6 cellular contexts compared by ENCODE assay signal in the genomic region with DNA sequence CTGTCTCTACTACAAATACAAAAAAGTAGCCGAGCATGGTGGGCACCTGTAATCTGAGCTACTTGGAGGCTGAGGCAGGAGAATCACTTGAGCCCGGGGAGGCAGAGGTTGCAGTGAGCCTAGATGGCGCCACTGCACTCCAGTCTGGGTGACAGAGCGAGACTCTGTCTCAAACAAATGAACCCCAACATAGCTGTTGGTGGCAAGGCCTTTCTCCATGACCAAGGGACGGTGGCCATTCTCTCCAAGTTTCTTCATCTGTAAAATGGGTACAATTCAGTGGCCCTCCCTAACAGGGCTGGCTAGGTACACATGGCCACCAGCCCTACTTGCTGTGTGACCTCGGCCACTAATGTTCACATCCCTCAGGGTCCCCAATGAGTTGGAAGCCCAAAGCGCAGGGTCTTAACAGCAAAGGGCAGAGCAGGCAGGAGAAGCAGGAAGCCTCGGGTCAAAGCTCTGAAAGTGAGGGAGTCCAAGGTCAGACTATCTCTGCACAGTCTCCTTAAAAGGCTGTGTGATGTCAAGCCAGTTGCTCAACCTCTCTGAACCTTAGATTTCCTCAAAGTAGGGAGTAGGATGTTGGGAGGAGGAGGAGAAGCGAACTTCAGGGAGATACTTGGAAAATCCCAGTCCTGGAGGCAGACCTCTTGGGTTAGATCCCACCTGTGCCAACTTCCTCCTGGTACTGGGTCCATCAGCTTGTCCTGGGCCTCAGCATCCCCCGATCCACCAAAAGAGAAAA. TPM values are rescaled to one million over a fixed set of nuclear protein-coding genes. Genes with fewer than 3 reads are reported as not detected.
DNase-seq lines count a peak whose midpoint lies in the region; ATAC-seq and TF ChIP-seq lines count a peak whose summit lies in the region.

No MANE protein-coding gene starts in this region.

- no peak for DNase-seq in right atrium auricular region (ENCODE audit: low spot score)
- no peak for DNase-seq in left cardiac atrium
- DNase-seq in dermis blood vessel endothelial cell, result peak; percentile 22
- no peak for DNase-seq in left lobe of liver (ENCODE audit: low spot score)
- no peak for DNase-seq in omental fat pad (ENCODE audit: low spot score)

- H3K36me3 ChIP-seq in right atrium auricular region, result peaks cover 23% of the 10 kb centered on the region
- peaks cover 12% of the 10 kb centered on the region for H3K36me3 ChIP-seq in rectal smooth muscle tissue (ENCODE audit: control insufficient read depth, insufficient read depth, low read length)

- H3K27ac ChIP-seq in right atrium auricular region (peak overlapping the region; percentile 99), rectal smooth muscle tissue (ENCODE audit: low read depth, low read length) (peak overlapping the region; percentile 93)

- no peak for TF ChIP-seq CTCF in right atrium auricular region (IDR thresholded peaks at IDR 0.05)
- no peak for TF ChIP-seq CTCF in omental fat pad (IDR thresholded peaks at IDR 0.05)

- H3K9me3 ChIP-seq in right atrium auricular region, result no peaks in the 10 kb centered on the region

- H3K27me3 ChIP-seq in right atrium auricular region (no peaks in the 10 kb centered on the region), rectal smooth muscle tissue (ENCODE audit: control insufficient read depth, insufficient read depth, low read length) (no peaks in the 10 kb centered on the region)

- H3K4me3 ChIP-seq in right atrium auricular region (peak overlapping the region; percentile 92 to 100), rectal smooth muscle tissue (ENCODE audit: low read length) (peak overlapping the region; percentile 79)

- ATAC-seq in left cardiac atrium, result no peak
- ATAC-seq in left lobe of liver, result no peak
- no peak for ATAC-seq in omental fat pad (ENCODE audit: low FRiP score)

- peak overlapping the region; percentile 53 for H3K9ac ChIP-seq in rectal smooth muscle tissue (ENCODE audit: low read length)

- peaks cover 0 to 62% of the 10 kb centered on the region in 2 donors for H3K4me1 ChIP-seq in right atrium auricular region
- H3K4me1 ChIP-seq in rectal smooth muscle tissue (ENCODE audit: control insufficient read depth, insufficient read depth, low read length), result peaks cover 38% of the 10 kb centered on the region

- intact Hi-C loops in left cardiac atrium (cut with DNase I), result loop anchor here (1.0 to 10.0 kb wide), 3 partner anchors 45 to 116 kb away; a partner anchor contains a TSS

RNA-seq across cellular contexts. Expression of a gene that starts 2.7 kb away (rescaled TPM):
- total RNA-seq in right atrium auricular region (100 to 1,000 TPM; 240 to 420 TPM), left cardiac atrium (100 to 1,000 TPM; 122 to 169 TPM), dermis blood vessel endothelial cell (122 and 173 TPM in 2 replicates), left lobe of liver (47.4 TPM), omental fat pad (100 to 1,000 TPM; 398 to 859 (median 623) TPM)

RNA-seq across cellular contexts. Expression of a gene that starts 4.4 kb away (rescaled TPM):
- total RNA-seq in right atrium auricular region (1 to 10 TPM in 1 of 2 donors, under 1 TPM in 1; 0.52 to 1.5 TPM), left cardiac atrium (1 to 10 TPM in 1 of 2 donors, under 1 TPM in 1; 0.91 to 1.3 TPM), dermis blood vessel endothelial cell (under 0.01 and 0.17 TPM in 2 replicates), left lobe of liver (2.8 TPM), omental fat pad (10 to 100 TPM in 2 of 4 donors, 1 to 10 TPM in 2; 1.7 to 15.9 (median 7.4) TPM)

RNA-seq across cellular contexts. Expression of a gene that starts 44.2 kb away (rescaled TPM):
- total RNA-seq in right atrium auricular region (10 to 100 TPM; 68.5 to 97.3 TPM), left cardiac atrium (10 to 100 TPM; 68.9 to 79.0 TPM), dermis blood vessel endothelial cell (88.5 and 185 TPM in 2 replicates), left lobe of liver (53.3 TPM), omental fat pad (100 to 1,000 TPM in 1 of 4 donors, 10 to 100 TPM in 3; 58.6 to 140 (median 93.1) TPM)

RNA-seq across cellular contexts. Expression of a gene that starts 52.5 kb away (rescaled TPM):
- total RNA-seq in right atrium auricular region (1 to 10 TPM in 1 of 2 donors, not detected in 1; 1.4 TPM), left cardiac atrium (under 1 TPM in 1 of 2 donors, not detected in 1; 0.55 TPM), dermis blood vessel endothelial cell (0.28 and 0.51 TPM in 2 replicates), left lobe of liver (0.60 TPM), omental fat pad (1 to 10 TPM in 1 of 4 donors, under 1 TPM in 2, not detected in 1; 0.12 to 1.5 (median 0.63) TPM)
